1 cellular context compared by ENCODE assay signal in the genomic region with DNA sequence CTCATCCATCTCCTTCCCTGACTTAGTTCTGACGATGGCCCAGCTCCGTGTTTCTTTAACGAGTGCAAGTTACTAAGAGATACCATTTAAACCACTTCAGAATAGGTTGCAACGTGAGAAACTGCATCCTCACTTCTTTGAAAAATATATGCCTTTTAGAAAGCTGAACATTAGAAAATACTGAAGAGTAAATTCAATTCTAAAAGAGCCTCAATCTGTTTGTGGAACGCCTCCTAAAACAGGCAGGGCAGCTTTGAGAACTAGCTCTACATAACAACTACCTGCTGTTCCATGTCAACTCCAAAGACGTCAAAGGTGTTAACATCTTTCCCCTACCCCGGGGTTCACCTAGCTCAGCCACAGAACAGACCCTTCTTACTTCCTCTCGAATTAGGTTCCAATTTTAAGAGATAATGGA.
TF ChIP-seq lines count a peak whose summit lies in the region.

No MANE protein-coding gene starts in this region.

TF ChIP-seq in HepG2, 621 proteins besides CTCF, POLR2A, EP300 and RAD21:
- TF ChIP-seq, protein P1, sequence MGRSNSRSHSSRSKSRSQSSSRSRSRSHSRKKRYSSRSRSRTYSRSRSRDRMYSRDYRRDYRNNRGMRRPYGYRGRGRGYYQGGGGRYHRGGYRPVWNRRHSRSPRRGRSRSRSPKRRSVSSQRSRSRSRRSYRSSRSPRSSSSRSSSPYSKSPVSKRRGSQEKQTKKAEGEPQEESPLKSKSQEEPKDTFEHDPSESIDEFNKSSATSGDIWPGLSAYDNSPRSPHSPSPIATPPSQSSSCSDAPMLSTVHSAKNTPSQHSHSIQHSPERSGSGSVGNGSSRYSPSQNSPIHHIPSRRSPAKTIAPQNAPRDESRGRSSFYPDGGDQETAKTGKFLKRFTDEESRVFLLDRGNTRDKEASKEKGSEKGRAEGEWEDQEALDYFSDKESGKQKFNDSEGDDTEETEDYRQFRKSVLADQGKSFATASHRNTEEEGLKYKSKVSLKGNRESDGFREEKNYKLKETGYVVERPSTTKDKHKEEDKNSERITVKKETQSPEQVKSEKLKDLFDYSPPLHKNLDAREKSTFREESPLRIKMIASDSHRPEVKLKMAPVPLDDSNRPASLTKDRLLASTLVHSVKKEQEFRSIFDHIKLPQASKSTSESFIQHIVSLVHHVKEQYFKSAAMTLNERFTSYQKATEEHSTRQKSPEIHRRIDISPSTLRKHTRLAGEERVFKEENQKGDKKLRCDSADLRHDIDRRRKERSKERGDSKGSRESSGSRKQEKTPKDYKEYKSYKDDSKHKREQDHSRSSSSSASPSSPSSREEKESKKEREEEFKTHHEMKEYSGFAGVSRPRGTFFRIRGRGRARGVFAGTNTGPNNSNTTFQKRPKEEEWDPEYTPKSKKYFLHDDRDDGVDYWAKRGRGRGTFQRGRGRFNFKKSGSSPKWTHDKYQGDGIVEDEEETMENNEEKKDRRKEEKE (IDR thresholded peaks at IDR 0.05), result no peak
- TF ChIP-seq CBX2 (IDR thresholded peaks at IDR 0.05; ENCODE audit: low read depth, low read length) (peak; percentile 88; the same call in 1 of the 2 replicates), CBX2 (CRISPR knock-in tag; IDR thresholded peaks at IDR 0.05; ENCODE audit: low read depth) (no peak)
- TF ChIP-seq, protein P2, sequence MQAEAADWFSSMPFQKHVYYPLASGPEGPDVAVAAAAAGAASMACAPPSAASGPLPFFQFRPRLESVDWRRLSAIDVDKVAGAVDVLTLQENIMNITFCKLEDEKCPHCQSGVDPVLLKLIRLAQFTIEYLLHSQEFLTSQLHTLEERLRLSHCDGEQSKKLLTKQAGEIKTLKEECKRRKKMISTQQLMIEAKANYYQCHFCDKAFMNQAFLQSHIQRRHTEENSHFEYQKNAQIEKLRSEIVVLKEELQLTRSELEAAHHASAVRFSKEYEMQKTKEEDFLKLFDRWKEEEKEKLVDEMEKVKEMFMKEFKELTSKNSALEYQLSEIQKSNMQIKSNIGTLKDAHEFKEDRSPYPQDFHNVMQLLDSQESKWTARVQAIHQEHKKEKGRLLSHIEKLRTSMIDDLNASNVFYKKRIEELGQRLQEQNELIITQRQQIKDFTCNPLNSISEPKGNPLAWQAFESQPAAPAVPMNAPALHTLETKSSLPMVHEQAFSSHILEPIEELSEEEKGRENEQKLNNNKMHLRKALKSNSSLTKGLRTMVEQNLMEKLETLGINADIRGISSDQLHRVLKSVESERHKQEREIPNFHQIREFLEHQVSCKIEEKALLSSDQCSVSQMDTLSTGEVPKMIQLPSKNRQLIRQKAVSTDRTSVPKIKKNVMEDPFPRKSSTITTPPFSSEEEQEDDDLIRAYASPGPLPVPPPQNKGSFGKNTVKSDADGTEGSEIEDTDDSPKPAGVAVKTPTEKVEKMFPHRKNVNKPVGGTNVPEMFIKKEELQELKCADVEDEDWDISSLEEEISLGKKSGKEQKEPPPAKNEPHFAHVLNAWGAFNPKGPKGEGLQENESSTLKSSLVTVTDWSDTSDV (CRISPR knock-in tag; IDR thresholded peaks at IDR 0.05), result no peak
